ENCODE assay signal across 3 cellular contexts in genomic region chr4:6681191-6681590, GRCh38.
TF ChIP-seq lines count a peak whose summit lies in the region.

No MANE protein-coding gene starts in this region.

TF ChIP-seq in SK-N-SH, 30 proteins besides CTCF, POLR2A, EP300 and RAD21 (continues in another document):
- no peak for TF ChIP-seq EZH2phosphoT487 (IDR thresholded peaks at IDR 0.05; ENCODE audit: borderline replicate concordance, low read depth)
- no peak for TF ChIP-seq GABPA (IDR thresholded peaks at IDR 0.05; ENCODE audit: low read depth)
- no peak for TF ChIP-seq FOSL2 (IDR thresholded peaks at IDR 0.05; ENCODE audit: borderline replicate concordance, low read depth)
- no peak for TF ChIP-seq MEF2A (IDR thresholded peaks at IDR 0.05; ENCODE audit: borderline replicate concordance, low read depth)
- TF ChIP-seq TCF12 (IDR thresholded peaks at IDR 0.05), result no peak
- no peak for TF ChIP-seq RFX5 (IDR thresholded peaks at IDR 0.05; ENCODE audit: low read length)
- TF ChIP-seq NFIC (IDR thresholded peaks at IDR 0.05; ENCODE audit: borderline replicate concordance), result no peak
- no peak for TF ChIP-seq SIN3A (IDR thresholded peaks at IDR 0.05; ENCODE audit: borderline replicate concordance, low read depth, low read length)
- TF ChIP-seq TAF1 (IDR thresholded peaks at IDR 0.05; ENCODE audit: borderline replicate concordance, low read depth, low read length), result no peak
- TF ChIP-seq SMC3 (IDR thresholded peaks at IDR 0.05; ENCODE audit: low read depth, low read length), result no peak
- no peak for TF ChIP-seq REST (IDR thresholded peaks at IDR 0.05; ENCODE audit: low read depth, low read length)
- TF ChIP-seq GATA2 (CRISPR knock-in tag; IDR thresholded peaks at IDR 0.05), result no peak
- TF ChIP-seq FOXM1 (IDR thresholded peaks at IDR 0.05; ENCODE audit: low read depth), result no peak
- TF ChIP-seq ZBTB33 (IDR thresholded peaks at IDR 0.05; ENCODE audit: borderline replicate concordance, low read depth), result no peak
- no peak for TF ChIP-seq PBX3 (IDR thresholded peaks at IDR 0.05)

TF ChIP-seq in SK-N-SH treated with all-trans-retinoic acid at 6 μM for 48 hours, 23 proteins besides CTCF, POLR2A, EP300 and RAD21:
- TF ChIP-seq PPARA (CRISPR knock-in tag; IDR thresholded peaks at IDR 0.05; ENCODE audit: borderline replicate concordance) (no peak), ZNF565 (CRISPR knock-in tag; conservative IDR thresholded peaks at IDR 0.05; ENCODE audit: low read depth) (no peak), ZFP3 (CRISPR knock-in tag; IDR thresholded peaks at IDR 0.05) (no peak), CREB5 (CRISPR knock-in tag; IDR thresholded peaks at IDR 0.05; ENCODE audit: low read depth) (no peak)

TF ChIP-seq in GM12878, 131 proteins besides CTCF, POLR2A, EP300 and RAD21:
- TF ChIP-seq ZNF622 (IDR thresholded peaks at IDR 0.05) (no peak), SP1 (IDR thresholded peaks at IDR 0.05; ENCODE audit: low read depth, low read length) (no peak), PAX8 (IDR thresholded peaks at IDR 0.05) (no peak), GATAD2B (conservative IDR thresholded peaks at IDR 0.05; ENCODE audit: low read depth) (no peak), E4F1 (IDR thresholded peaks at IDR 0.05; ENCODE audit: borderline replicate concordance, partially characterized antibody) (no peak), SMC3 (IDR thresholded peaks at IDR 0.05; ENCODE audit: borderline replicate concordance, low read length) (no peak), E2F8 (IDR thresholded peaks at IDR 0.05; ENCODE audit: low read depth, partially characterized antibody) (no peak)
